Comparison of ENCODE assay signal across 8 cellular contexts in genomic region chr3:190321789-190322603, GRCh38. TPM values are rescaled to one million over a fixed set of nuclear protein-coding genes. Genes with fewer than 3 reads are reported as not detected.
DNase-seq lines count a peak whose midpoint lies in the region; ATAC-seq and TF ChIP-seq lines count a peak whose summit lies in the region.

CLDN1 (minus strand) TSS chr3:190322446; CDS start chr3:190322206, 240 bp downstream.

- intact Hi-C loops in Calu3 (cut with micrococcal nuclease; ENCODE audit: unreplicated experiment) = loop anchor here (1.0 to 5.0 kb wide), 4 partner anchors 53 to 120 kb away; no protein-coding TSS in a partner anchor

- H3K9ac ChIP-seq in HUES48 (ENCODE audit: low read depth, low read length) = peak within 1 kb of the TSS; percentile 20; the same call in 1 of the 2 replicates

- H3K27me3 Mint-ChIP-seq in Calu3 (ENCODE audit: unreplicated experiment) (no peaks in the 10 kb centered on the region), neural crest cell (ENCODE audit: low read depth) (peaks cover 52% of the 10 kb centered on the region)
- peaks cover 42% of the 10 kb centered on the region for H3K27me3 Mint-ChIP-seq in stimulated activated naive CD8-positive, alpha-beta T cell treated with anti-CD3 and anti-CD28 coated beads, Interleukin-15, Interleukin-2, amounts not matched to agents 100 ng/mL and 50 ng/mL, for 24 hours

- H3K9me3 ChIP-seq in HUES48 (ENCODE audit: control insufficient read depth, insufficient read depth, low read length) = no peaks in the 10 kb centered on the region

- CTCF ChIA-PET in Calu3 (lab: Charles Lee) = interaction anchor here (0.6 to 3.8 kb wide), 30 partner anchors 13 to 361 kb away, joined by 3 to 71 read pairs (median 4); no protein-coding TSS in a partner anchor

- H3K36me3 Mint-ChIP-seq in Calu3 (ENCODE audit: insufficient read depth, unreplicated experiment) (peaks cover 65% of the 10 kb centered on the region), neural crest cell (ENCODE audit: low read depth) (no peaks in the 10 kb centered on the region)
- no peaks in the 10 kb centered on the region for H3K36me3 Mint-ChIP-seq in stimulated activated naive CD8-positive, alpha-beta T cell treated with anti-CD3 and anti-CD28 coated beads, Interleukin-15, Interleukin-2, amounts not matched to agents 100 ng/mL and 50 ng/mL, for 24 hours (ENCODE audit: low read depth)

- H3K27me3 ChIP-seq in HUES48 (ENCODE audit: control insufficient read depth, insufficient read depth, low read length) = peaks cover 24% of the 10 kb centered on the region

- H3K27ac ChIP-seq in HUES48 (ENCODE audit: low read depth, low read length) = no peak within 1 kb of the TSS

- H3K27ac Mint-ChIP-seq in Calu3 (ENCODE audit: unreplicated experiment) (peak within 1 kb of the TSS; percentile 89), neural crest cell (ENCODE audit: unreplicated experiment) (no peak within 1 kb of the TSS)
- peak within 1 kb of the TSS; percentile 61 for H3K27ac Mint-ChIP-seq in stimulated activated naive CD8-positive, alpha-beta T cell treated with anti-CD3 and anti-CD28 coated beads, Interleukin-15, Interleukin-2, amounts not matched to agents 100 ng/mL and 50 ng/mL, for 24 hours

- no peaks in the 10 kb centered on the region for H3K36me3 ChIP-seq in HUES48 (ENCODE audit: control insufficient read depth, insufficient read depth, low read length)

- H3K9me3 Mint-ChIP-seq in Calu3 (ENCODE audit: low read depth, unreplicated experiment) (no peaks in the 10 kb centered on the region), neural crest cell (no peaks in the 10 kb centered on the region)
- no peaks in the 10 kb centered on the region for H3K9me3 Mint-ChIP-seq in stimulated activated naive CD8-positive, alpha-beta T cell treated with anti-CD3 and anti-CD28 coated beads, Interleukin-15, Interleukin-2, amounts not matched to agents 100 ng/mL and 50 ng/mL, for 24 hours

- peak within 1 kb of the TSS; percentile 75 for H3K4me3 ChIP-seq in HUES48 (ENCODE audit: low read depth, low read length)

- H3K4me1 ChIP-seq in HUES48 (ENCODE audit: control insufficient read depth, insufficient read depth, low read length) = peaks cover 28% of the 10 kb centered on the region

- TF ChIP-seq CTCF in Calu3 (IDR thresholded peaks at IDR 0.05; ENCODE audit: unreplicated experiment) (peak; percentile 99), neural crest cell (conservative IDR thresholded peaks at IDR 0.05) (peak; percentile 99)

- ATAC-seq in GM21381 (IDR thresholded peaks at IDR 0.05; ENCODE audit: unreplicated experiment) = peak; percentile 87

- TSS peak; percentile 41 for BruUV-seq in Calu3 (replicated peaks; lab: Mats Ljungman, UMichigan)

- DNase-seq in Calu3 (peak; percentile 98), SIG-M5 (lab: John Stamatoyannopoulos, UW) (peak; percentile 18), foreskin melanocyte (peak; percentile 35), neural crest cell (ENCODE audit: low read depth, low spot score) (peak; percentile 81)
- peak; percentile 69 for DNase-seq in activated naive CD4-positive, alpha-beta T cell treated with Interleukin-2 at 50 U/mL for 16 hours

- H3K4me3 Mint-ChIP-seq in Calu3 (ENCODE audit: low read depth, unreplicated experiment) = peak within 1 kb of the TSS; percentile 81
- H3K4me3 Mint-ChIP-seq in neural crest cell = peak within 1 kb of the TSS; percentile 91
- peak within 1 kb of the TSS; percentile 78 for H3K4me3 Mint-ChIP-seq in stimulated activated naive CD8-positive, alpha-beta T cell treated with anti-CD3 and anti-CD28 coated beads, Interleukin-15, Interleukin-2, amounts not matched to agents 100 ng/mL and 50 ng/mL, for 24 hours

- peaks cover 45% of the 10 kb centered on the region for H3K4me1 Mint-ChIP-seq in Calu3 (ENCODE audit: low read depth, unreplicated experiment)
- H3K4me1 Mint-ChIP-seq in neural crest cell = peaks cover 13% of the 10 kb centered on the region
- H3K4me1 Mint-ChIP-seq in stimulated activated naive CD8-positive, alpha-beta T cell treated with anti-CD3 and anti-CD28 coated beads, Interleukin-15, Interleukin-2, amounts not matched to agents 100 ng/mL and 50 ng/mL, for 24 hours (ENCODE audit: low read depth) = peaks cover 38% of the 10 kb centered on the region

RNA-seq across cellular contexts. Expression of gene CLDN1, which starts in this region (rescaled TPM):
- 204 and 253 TPM in 2 replicates for total RNA-seq in Calu3 (2022)
- total RNA-seq in neural crest cell = 0.14 and 0.39 TPM in 2 replicates

Comparison
In these comparisons a context has a peak if more than half of its experiments do, and no peak if none do; other contexts are left out.
1. RNA of gene CLDN1 (total RNA-seq): 204 to 253 TPM in Calu3; 0.14 to 0.39 TPM in neural crest cell; every median in the first group is over 100 times any median in the second.
2. Peak in DNase-seq in neural crest cell; RNA of the gene not detected or under 1 TPM.
3. DNase-seq: peak in every context shown above with its lines; median percentile 98 in Calu3; 81 in neural crest cell; 69 in activated naive CD4-positive, alpha-beta T cell treated with Interleukin-2 at 50 U/mL for 16 hours; 35 in foreskin melanocyte; 18 in SIG-M5.
4. Peak in every context shown above with its lines, with median percentiles within 50 percentile points of each other: H3K4me3 Mint-ChIP-seq.